Comparison of ENCODE assay signal across 8 cellular contexts in genomic region chr14:49853158-49853477, GRCh38. TPM values are rescaled to one million over a fixed set of nuclear protein-coding genes. Genes with fewer than 3 reads are reported as not detected.
A peak's percentile ranks its signal among the peaks of the same experiment; 100 is the strongest.
DNase-seq lines count a peak whose midpoint lies in the region; ATAC-seq and TF ChIP-seq lines count a peak whose summit lies in the region.

No MANE protein-coding gene starts in this region.

- H3K4me3 ChIP-seq in GM12864 (ENCODE audit: low read depth, low read length) (peak overlapping the region; percentile 94), kidney epithelial cell (ENCODE audit: low read depth, low read length) (peak overlapping the region; percentile 100), tibial nerve (peak overlapping the region; percentile 49 to 87 (median 73))

- H3K36me3 ChIP-seq in kidney epithelial cell (ENCODE audit: control insufficient read depth, insufficient read depth, low read length) (no peaks in the 10 kb centered on the region), tibial nerve (peaks cover 0 to 12% (median 0%) of the 10 kb centered on the region in 3 donors)

- DNase-seq in GM12864 (ENCODE audit: low read depth) (no peak), kidney epithelial cell (ENCODE audit: low read depth) (no peak), tibial nerve (ENCODE audit: low spot score in 2 of 2) (no peak), NCI-H1417 (lab: John Stamatoyannopoulos, UW) (no peak), HPDE6-E6E7 (ENCODE audit: extremely low spot score) (no peak), head of caudate nucleus (no peak)
- DNase-seq in activated naive CD8-positive, alpha-beta T cell treated with anti-CD3 and anti-CD28 coated beads, Interleukin-2, amount 10 ng/mL, durations not matched to agents 7 days and 5 days = no peak

- WGBS in tibial nerve, 2 donors = 1 to 2% methylated on average over 14 of the region's 14 CpGs

- POLR2A ChIA-PET in activated naive CD8-positive, alpha-beta T cell treated with anti-CD3 and anti-CD28 coated beads, Interleukin-2, amount 10 ng/mL, durations not matched to agents 7 days and 5 days (lab: Charles Lee) = interaction anchor here (0.7 to 5.2 kb wide), 25 partner anchors 9 to 267 kb away, joined by 3 to 110 read pairs (median 7); partner anchors contain the start of genes DNAAF2, KLHDC2, LRR1 and MGAT2

- H3K27ac ChIP-seq in tibial nerve = peak overlapping the region; percentile 84 to 94 (median 88)

- TF ChIP-seq POLR2A in tibial nerve (IDR thresholded peaks at IDR 0.05) = no peak

- no peaks in the 10 kb centered on the region for H3K9me3 ChIP-seq in tibial nerve

- intact Hi-C loops in head of caudate nucleus (cut with DNase I) = loop anchor here (10.0 kb wide), 3 partner anchors 88 to 218 kb away; partner anchors contain the start of genes DNAAF2, KLHDC1 and KLHDC2

- H3K4me1 Mint-ChIP-seq in activated naive CD8-positive, alpha-beta T cell treated with anti-CD3 and anti-CD28 coated beads, Interleukin-2, amount 10 ng/mL, durations not matched to agents 7 days and 5 days = peaks cover 30% of the 10 kb centered on the region

- H3K27me3 ChIP-seq in kidney epithelial cell (ENCODE audit: control insufficient read depth, insufficient read depth, low read length) (no peaks in the 10 kb centered on the region), tibial nerve (no peaks in the 10 kb centered on the region)

- no peaks in the 10 kb centered on the region for H3K9me3 Mint-ChIP-seq in activated naive CD8-positive, alpha-beta T cell treated with anti-CD3 and anti-CD28 coated beads, Interleukin-2, amount 10 ng/mL, durations not matched to agents 7 days and 5 days

- H3K36me3 Mint-ChIP-seq in activated naive CD8-positive, alpha-beta T cell treated with anti-CD3 and anti-CD28 coated beads, Interleukin-2, amount 10 ng/mL, durations not matched to agents 7 days and 5 days = peaks cover 19% of the 10 kb centered on the region

- H3K4me3 Mint-ChIP-seq in activated naive CD8-positive, alpha-beta T cell treated with anti-CD3 and anti-CD28 coated beads, Interleukin-2, amount 10 ng/mL, durations not matched to agents 7 days and 5 days = peak overlapping the region; percentile 99

- peaks cover 7 to 42% (median 13%) of the 10 kb centered on the region in 4 donors for H3K4me1 ChIP-seq in tibial nerve

- no peaks in the 10 kb centered on the region for H3K27me3 Mint-ChIP-seq in activated naive CD8-positive, alpha-beta T cell treated with anti-CD3 and anti-CD28 coated beads, Interleukin-2, amount 10 ng/mL, durations not matched to agents 7 days and 5 days

- TF ChIP-seq CTCF in GM12864 (IDR thresholded peaks at IDR 0.05; ENCODE audit: low read depth, low read length, missing control alignments) = no peak
- no peak for TF ChIP-seq CTCF in kidney epithelial cell (IDR thresholded peaks at IDR 0.05; ENCODE audit: insufficient read depth, low read length, poor library complexity, severe bottlenecking)
- TF ChIP-seq CTCF in tibial nerve (IDR thresholded peaks at IDR 0.05) = peak in 1 of 5 experiments; percentile 11

- peak overlapping the region; percentile 99 for H3K27ac Mint-ChIP-seq in activated naive CD8-positive, alpha-beta T cell treated with anti-CD3 and anti-CD28 coated beads, Interleukin-2, amount 10 ng/mL, durations not matched to agents 7 days and 5 days

- TF ChIP-seq EP300 in tibial nerve (IDR thresholded peaks at IDR 0.05) = no peak

- ATAC-seq in HG02884 (IDR thresholded peaks at IDR 0.05; ENCODE audit: unreplicated experiment) = peak; percentile 24
- ATAC-seq in activated naive CD8-positive, alpha-beta T cell treated with anti-CD3 and anti-CD28 coated beads, Interleukin-2, amount 10 ng/mL, durations not matched to agents 7 days and 5 days (ENCODE audit: low read depth) = no peak

RNA-seq across cellular contexts. Expression of gene NEMF, which starts 0.5 kb away (rescaled TPM):
- 10 to 100 TPM; 90.1 to 91.1 TPM for total RNA-seq in activated naive CD8-positive, alpha-beta T cell treated with anti-CD3 and anti-CD28 coated beads, Interleukin-2, amount 10 ng/mL, durations not matched to agents 7 days and 5 days
- 34.3 and 61.5 TPM in 2 replicates for total RNA-seq in kidney epithelial cell
- total RNA-seq in tibial nerve = 100 to 1,000 TPM; 100 to 215 (median 138) TPM

RNA-seq across cellular contexts. Expression of gene ARF6, which starts 39.8 kb away (rescaled TPM):
- 100 to 1,000 TPM; 162 to 169 TPM for total RNA-seq in activated naive CD8-positive, alpha-beta T cell treated with anti-CD3 and anti-CD28 coated beads, Interleukin-2, amount 10 ng/mL, durations not matched to agents 7 days and 5 days
- total RNA-seq in kidney epithelial cell = 69.6 and 76.3 TPM in 2 replicates
- 10 to 100 TPM; 34.7 to 42.0 (median 35.7) TPM for total RNA-seq in tibial nerve
